Comparison of ENCODE assay signal across 7 cellular contexts in the genomic region with DNA sequence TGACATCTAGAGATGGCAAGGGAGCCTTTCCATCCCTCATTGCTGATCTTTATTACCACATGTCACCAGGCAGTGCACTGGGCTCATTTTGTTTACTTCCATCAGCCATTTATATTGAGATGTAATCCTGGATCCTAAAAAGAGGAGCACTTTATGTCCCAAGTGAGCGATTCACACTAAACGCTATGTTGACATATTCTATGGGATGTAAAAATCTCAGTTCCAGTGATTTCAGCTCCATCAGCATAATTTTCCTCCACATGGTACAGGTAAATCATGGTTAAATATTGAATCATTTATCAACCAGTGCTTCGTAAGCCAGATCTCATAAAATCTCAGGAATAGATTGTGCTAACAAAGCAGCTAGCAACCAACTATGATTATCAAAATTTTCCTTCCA.
"Had no signal": no experiment of that assay in that cellular context is flagged by ENCODE, and none has a peak within 500 bp of the region (broad histone marks: within the 10 kb centered on the region; RNA-seq: fewer than 3 reads in every experiment).

No MANE protein-coding gene starts in this region.

- DNase-seq: H9, HCEC 1CT, KG1 had no signal

- H3K4me3 ChIP-seq: GM23338 had no signal

- H2AFZ ChIP-seq: GM23338 had no signal

- H3K4me2 ChIP-seq: GM23338 had no signal

- FAIRE-seq: H1, H54 had no signal

- H3K27ac ChIP-seq: HL-60 had no signal

- ATAC-seq: GM23338 had no signal
